ENCODE assay signal across 20 cellular contexts in genomic region chr4:1784789-1785591, GRCh38. TPM values are rescaled to one million over a fixed set of nuclear protein-coding genes. Genes with fewer than 3 reads are reported as not detected.
DNase-seq lines count a peak whose midpoint lies in the region; TF ChIP-seq lines count a peak whose summit lies in the region.
"Had no signal": no experiment of that assay in that cellular context is flagged by ENCODE, and none has a peak within 500 bp of the region (broad histone marks: within the 10 kb centered on the region; RNA-seq: fewer than 3 reads in every experiment).

No MANE protein-coding gene starts in this region.

- H3K27ac ChIP-seq in left ventricle myocardium inferior (replicated peaks): peak overlapping the region; percentile 56
- H3K27ac ChIP-seq in osteoblast (ENCODE audit: low read depth, low read length): no peak overlapping the region
- H3K27ac ChIP-seq: A549, ovary had no signal

- H3K4me1 ChIP-seq in left ventricle myocardium inferior (peaks cover 13% of the 10 kb centered on the region), osteoblast (ENCODE audit: insufficient read depth, low read length) (no peaks in the 10 kb centered on the region)
- H3K4me1 ChIP-seq: A549 had no signal

- no peak for TF ChIP-seq CTCF in left ventricle myocardium inferior (IDR thresholded peaks at IDR 0.05; ENCODE audit: borderline replicate concordance)
- no peak for TF ChIP-seq CTCF in osteoblast (IDR thresholded peaks at IDR 0.05; ENCODE audit: extremely low read depth, low read depth, low read length)

- H3K4me2 ChIP-seq in osteoblast (ENCODE audit: insufficient read depth, low read length): no peak overlapping the region
- H3K4me2 ChIP-seq: A549 had no signal

- H3K4me3 ChIP-seq in left ventricle myocardium inferior: no peak overlapping the region
- H3K4me3 ChIP-seq in osteoblast (ENCODE audit: insufficient read depth, low read length): no peak overlapping the region
- H3K4me3 ChIP-seq: A549, ovary had no signal

- H3K36me3 ChIP-seq in left ventricle myocardium inferior: no peaks in the 10 kb centered on the region
- no peaks in the 10 kb centered on the region for H3K36me3 ChIP-seq in osteoblast (ENCODE audit: insufficient read depth, low read length)
- H3K36me3 ChIP-seq: ovary had no signal

- peak; percentile 82 for DNase-seq in CMK (ENCODE audit: low read depth)
- peak; percentile 43 for DNase-seq in amniotic epithelial cell (ENCODE audit: low read depth)
- peak; percentile 44 for DNase-seq in left ventricle myocardium inferior
- peak; percentile 90 for DNase-seq in osteoblast (ENCODE audit: insufficient read length, low spot score, missing footprints)
- DNase-seq in NCI-H2107 (lab: John Stamatoyannopoulos, UW): no peak
- DNase-seq in NCI-H748 (lab: John Stamatoyannopoulos, UW; ENCODE audit: unreplicated experiment): no peak
- DNase-seq in GM19240 (ENCODE audit: insufficient read length, low spot score): no peak
- no peak for DNase-seq in NCI-H146 treated with DMSO at 0.1 percent for 48 hours (lab: John Stamatoyannopoulos, UW; ENCODE audit: unreplicated experiment)
- DNase-seq: activated CD4-positive, CD25-positive, alpha-beta regulatory T cell; activated naive CD4-positive, alpha-beta T cell treated with Interleukin-2 at 50 U/mL for 16 hours; CD4-positive, alpha-beta T cell; effector CD8-positive, alpha-beta T cell; foreskin fibroblast; NCI-H1105 treated with DMSO at 0.1 percent for 48 hours; NCI-H446 treated with DMSO at 0.1 percent for 48 hours; stimulated activated CD4-positive, alpha-beta T cell treated with anti-CD3 and anti-CD28 coated beads, Interleukin-15, amount 100 ng/mL, for 24 hours; SW 1271 had no signal

- H3K9me3 ChIP-seq in left ventricle myocardium inferior (replicated peaks) (no peaks in the 10 kb centered on the region), osteoblast (ENCODE audit: low read depth, low read length) (no peaks in the 10 kb centered on the region)
- H3K9me3 ChIP-seq: A549, ovary had no signal

- intact Hi-C loops in left ventricle myocardium inferior (cut with micrococcal nuclease): no loop called here

- no peaks in the 10 kb centered on the region for H3K79me2 ChIP-seq in osteoblast (ENCODE audit: insufficient read depth, low read length)

- H3K27me3 ChIP-seq in left ventricle myocardium inferior (ENCODE audit: low read depth) (no peaks in the 10 kb centered on the region), osteoblast (ENCODE audit: insufficient read depth, low read length) (no peaks in the 10 kb centered on the region)
- H3K27me3 ChIP-seq: ovary had no signal

- H2AFZ ChIP-seq in osteoblast (ENCODE audit: low read length): no peak overlapping the region

- H4K20me1 ChIP-seq in osteoblast (ENCODE audit: insufficient read depth, low read length): no peaks in the 10 kb centered on the region

RNA-seq across cellular contexts. Expression of gene FGFR3, which starts 8.1 kb away (rescaled TPM):
- total RNA-seq in left ventricle myocardium inferior (3.5 TPM), osteoblast (0.29 and 0.36 TPM in 2 replicates)
- total RNA-seq: OCI-LY7 had no signal

Comparison
In these comparisons a context has a peak if more than half of its experiments do, and no peak if none do; other contexts are left out.
1. DNase-seq: peak in CMK (single experiment), amniotic epithelial cell (single experiment), left ventricle myocardium inferior (single experiment) and osteoblast (single experiment); none in NCI-H2107 (single experiment), NCI-H748 (single experiment), GM19240 (single experiment) and NCI-H146 treated with DMSO at 0.1 percent for 48 hours (single experiment).